ENCODE assay signal across 18 cellular contexts in genomic region chr7:26049081-26049480, GRCh38.
"Had no signal": no experiment of that assay in that cellular context is flagged by ENCODE, and none has a peak within 500 bp of the region (broad histone marks: within the 10 kb centered on the region; RNA-seq: fewer than 3 reads in every experiment).

No MANE protein-coding gene starts in this region.

- DNase-seq: KBM-7, MV-4-11, NCI-H1048, NCI-H1105, NCI-H1417, NCI-H1436 treated with DMSO at 0.1 percent for 48 hours, NCI-H1694, NCI-H187 treated with DMSO at 0.1 percent for 48 hours, NCI-H2029 treated with DMSO at 0.1 percent for 48 hours, NCI-H2171 treated with DMSO at 0.1 percent for 48 hours, NCI-H345, NCI-H446 treated with DMSO at 0.1 percent for 48 hours, NCI-H510A treated with DMSO at 0.1 percent for 48 hours, NCI-H526 treated with DMSO at 0.1 percent for 48 hours, NCI-H774, SHP77, SK-N-SH, SW 1271 had no signal
